In genomic region chr11:134252539-134253188, GRCh38 we compare ENCODE assay signal across 8 cellular contexts. TPM values are rescaled to one million over a fixed set of nuclear protein-coding genes. Genes with fewer than 3 reads are reported as not detected.
A peak's percentile ranks its signal among the peaks of the same experiment; 100 is the strongest.
DNase-seq lines count a peak whose midpoint lies in the region; ATAC-seq and TF ChIP-seq lines count a peak whose summit lies in the region.

No MANE protein-coding gene starts in this region.

- H3K27me3 ChIP-seq in HUES48 (ENCODE audit: control insufficient read depth, insufficient read depth, low read length) (no peaks in the 10 kb centered on the region), fibroblast of lung (ENCODE audit: control insufficient read depth, insufficient read depth, low read length) (no peaks in the 10 kb centered on the region), neutrophil (no peaks in the 10 kb centered on the region)

- H3K4me1 ChIP-seq in HUES48 (ENCODE audit: control insufficient read depth, insufficient read depth, low read length) (peaks cover 21% of the 10 kb centered on the region), fibroblast of lung (ENCODE audit: control insufficient read depth, extremely low read depth, insufficient read depth, low read length) (peaks cover 6% of the 10 kb centered on the region), neutrophil (ENCODE audit: control insufficient read depth in 1 of 2, insufficient read depth in 1 of 2, low read depth in 1 of 2, low read length in 1 of 2) (peaks cover 69% of the 10 kb centered on the region in 2 experiments)

- H3K4me3 ChIP-seq in HUES48 (ENCODE audit: low read depth, low read length) (peak overlapping the region; percentile 87), fibroblast of lung (replicated peaks in 1 of 4; ENCODE audit: control extremely low read depth in 1 of 4, insufficient read depth in 1 of 4, low read depth in 3 of 4, low read length in 4 of 4) (peak overlapping the region; percentile 91 to 96 (median 92)), neutrophil (ENCODE audit: low read depth in 1 of 2, low read length in 1 of 2) (peak overlapping the region; percentile 85 to 87)

- H3K36me3 ChIP-seq in HUES48 (ENCODE audit: control insufficient read depth, insufficient read depth, low read length): peaks cover 51% of the 10 kb centered on the region
- H3K36me3 ChIP-seq in fibroblast of lung (ENCODE audit: control insufficient read depth, insufficient read depth, low read length): peaks cover 1% of the 10 kb centered on the region
- peaks cover 37% of the 10 kb centered on the region for H3K36me3 ChIP-seq in neutrophil

- no peak for TF ChIP-seq CTCF in fibroblast of lung (conservative IDR thresholded peaks at IDR 0.05 in 1 of 2, IDR thresholded peaks at IDR 0.05 in 1 of 2; ENCODE audit: low read depth in 1 of 2, low read length in 2 of 2)
- TF ChIP-seq CTCF in neutrophil (IDR thresholded peaks at IDR 0.05): no peak

- DNase-seq in DMS114 treated with DMSO at 0.1 percent for 48 hours (lab: John Stamatoyannopoulos, UW; ENCODE audit: unreplicated experiment) (peak; percentile 35), fibroblast of lung (ENCODE audit: low read depth in 2 of 2) (no peak), NCI-H510A (lab: John Stamatoyannopoulos, UW) (no peak)
- DNase-seq in activated CD4-positive, alpha-beta T cell treated with anti-CD3 and anti-CD28 coated beads, Interleukin-2, amount 50 U/mL, for 48 hours: peak; percentile 21 to 41
- DNase-seq in NK-92 treated with Interleukin-12 subunit alpha and Interleukin-12 subunit beta, amount 100 ng/mL, for 24 hours (lab: John Stamatoyannopoulos, UW): no peak

- H2AFZ ChIP-seq in fibroblast of lung (ENCODE audit: low read length): peak overlapping the region; percentile 97

- peak overlapping the region; percentile 95 for H3K4me2 ChIP-seq in fibroblast of lung (ENCODE audit: extremely low read depth, insufficient read depth, low read length)

- no peaks in the 10 kb centered on the region for H3K9me3 ChIP-seq in HUES48 (ENCODE audit: control insufficient read depth, insufficient read depth, low read length)
- no peaks in the 10 kb centered on the region for H3K9me3 ChIP-seq in fibroblast of lung (ENCODE audit: control insufficient read depth, insufficient read depth, low read depth, low read length)
- no peaks in the 10 kb centered on the region for H3K9me3 ChIP-seq in neutrophil

- peak; percentile 34 for ATAC-seq in GM21526 (IDR thresholded peaks at IDR 0.05; ENCODE audit: low FRiP score, unreplicated experiment)

- H3K27ac ChIP-seq in HUES48 (ENCODE audit: low read depth, low read length) (peak overlapping the region; percentile 23), fibroblast of lung (ENCODE audit: insufficient read depth, low read length) (peak overlapping the region; percentile 70), neutrophil (peak overlapping the region; percentile 63)

- H4K20me1 ChIP-seq in fibroblast of lung (ENCODE audit: control insufficient read depth, extremely low read depth, insufficient read depth, low read length): no peaks in the 10 kb centered on the region

- H3K9ac ChIP-seq in HUES48 (ENCODE audit: low read depth, low read length) (peak overlapping the region; percentile 28), fibroblast of lung (ENCODE audit: insufficient read depth, low read length) (peak overlapping the region; percentile 68)

- H3K79me2 ChIP-seq in fibroblast of lung (ENCODE audit: control insufficient read depth, insufficient read depth, low read length): peaks cover 5% of the 10 kb centered on the region

RNA-seq across cellular contexts. Expression of gene THYN1, which starts 0.5 kb away (rescaled TPM):
- total RNA-seq in fibroblast of lung: 78.1 and 88.7 TPM in 2 replicates
- polyA plus RNA-seq in fibroblast of lung: 54.9 and 58.7 TPM in 2 replicates
- polyA plus RNA-seq in fibroblast of lung (2012): 40.6 and 45.8 TPM in 2 replicates
- polyA minus RNA-seq in fibroblast of lung (ENCODE audit: low replicate concordance): 9.9 and 13.3 TPM in 2 replicates

RNA-seq across cellular contexts. Expression of gene ACAD8, which starts 0.7 kb away (rescaled TPM):
- 15.9 and 16.8 TPM in 2 replicates for total RNA-seq in fibroblast of lung
- 19.6 and 22.1 TPM in 2 replicates for polyA plus RNA-seq in fibroblast of lung
- polyA plus RNA-seq in fibroblast of lung (2012): 13.5 and 16.3 TPM in 2 replicates
- polyA minus RNA-seq in fibroblast of lung (ENCODE audit: low replicate concordance): 16.9 and 17.1 TPM in 2 replicates

RNA-seq across cellular contexts. Expression of gene GLB1L3, which starts 23.5 kb away (rescaled TPM):
- total RNA-seq in fibroblast of lung: not detected in 2 replicates
- polyA plus RNA-seq in fibroblast of lung: not detected in 2 replicates
- not detected in 2 replicates for polyA plus RNA-seq in fibroblast of lung (2012)
- polyA minus RNA-seq in fibroblast of lung (ENCODE audit: low replicate concordance): not detected in 2 replicates

RNA-seq across cellular contexts. Expression of gene VPS26B, which starts 28.2 kb away (rescaled TPM):
- 36.7 and 44.3 TPM in 2 replicates for total RNA-seq in fibroblast of lung
- polyA plus RNA-seq in fibroblast of lung: 39.0 and 41.6 TPM in 2 replicates
- 38.4 and 43.5 TPM in 2 replicates for polyA plus RNA-seq in fibroblast of lung (2012)
- 117 TPM in 2 replicates for polyA minus RNA-seq in fibroblast of lung (ENCODE audit: low replicate concordance)

RNA-seq across cellular contexts. Expression of gene NCAPD3, which starts 28.9 kb away (rescaled TPM):
- total RNA-seq in fibroblast of lung: 5.9 and 7.4 TPM in 2 replicates
- polyA plus RNA-seq in fibroblast of lung: 11.4 and 27.7 TPM in 2 replicates
- 9.3 and 20.3 TPM in 2 replicates for polyA plus RNA-seq in fibroblast of lung (2012)
- 14.2 and 26.4 TPM in 2 replicates for polyA minus RNA-seq in fibroblast of lung (ENCODE audit: low replicate concordance)

Comparison
In these comparisons a context has a peak if more than half of its experiments do, and no peak if none do; other contexts are left out.
1. DNase-seq: peak in DMS114 treated with DMSO at 0.1 percent for 48 hours (single experiment) and activated CD4-positive, alpha-beta T cell treated with anti-CD3 and anti-CD28 coated beads, Interleukin-2, amount 50 U/mL, for 48 hours (2 of 2); none in fibroblast of lung (0 of 2), NCI-H510A (single experiment) and NK-92 treated with Interleukin-12 subunit alpha and Interleukin-12 subunit beta, amount 100 ng/mL, for 24 hours (single experiment).
2. Peak in every context shown above with its lines, with median percentiles within 50 percentile points of each other: H3K27ac ChIP-seq and H3K4me3 ChIP-seq.